In the genomic region with DNA sequence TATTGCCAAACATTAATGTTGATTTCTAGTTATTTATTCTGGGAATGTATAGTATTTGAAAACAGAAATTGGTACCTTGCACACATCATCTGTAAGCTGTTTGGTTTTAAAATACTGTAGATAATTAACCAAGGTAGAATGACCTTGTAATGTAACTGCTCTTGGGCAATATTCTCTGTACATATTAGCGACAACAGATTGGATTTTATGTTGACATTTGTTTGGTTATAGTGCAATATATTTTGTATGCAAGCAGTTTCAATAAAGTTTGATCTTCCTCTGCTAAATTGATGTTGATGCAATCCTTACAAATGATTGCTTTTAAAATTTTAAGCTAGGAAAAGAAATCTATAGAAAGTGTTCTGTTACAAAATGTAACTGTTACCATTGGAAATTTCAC, we compare ENCODE assay signal across 1 cellular context.
TF ChIP-seq lines count a peak whose summit lies in the region.

No MANE protein-coding gene starts in this region.

TF ChIP-seq in HepG2, 621 proteins besides CTCF, POLR2A, EP300 and RAD21 (continued from another document):
- TF ChIP-seq, protein P1, sequence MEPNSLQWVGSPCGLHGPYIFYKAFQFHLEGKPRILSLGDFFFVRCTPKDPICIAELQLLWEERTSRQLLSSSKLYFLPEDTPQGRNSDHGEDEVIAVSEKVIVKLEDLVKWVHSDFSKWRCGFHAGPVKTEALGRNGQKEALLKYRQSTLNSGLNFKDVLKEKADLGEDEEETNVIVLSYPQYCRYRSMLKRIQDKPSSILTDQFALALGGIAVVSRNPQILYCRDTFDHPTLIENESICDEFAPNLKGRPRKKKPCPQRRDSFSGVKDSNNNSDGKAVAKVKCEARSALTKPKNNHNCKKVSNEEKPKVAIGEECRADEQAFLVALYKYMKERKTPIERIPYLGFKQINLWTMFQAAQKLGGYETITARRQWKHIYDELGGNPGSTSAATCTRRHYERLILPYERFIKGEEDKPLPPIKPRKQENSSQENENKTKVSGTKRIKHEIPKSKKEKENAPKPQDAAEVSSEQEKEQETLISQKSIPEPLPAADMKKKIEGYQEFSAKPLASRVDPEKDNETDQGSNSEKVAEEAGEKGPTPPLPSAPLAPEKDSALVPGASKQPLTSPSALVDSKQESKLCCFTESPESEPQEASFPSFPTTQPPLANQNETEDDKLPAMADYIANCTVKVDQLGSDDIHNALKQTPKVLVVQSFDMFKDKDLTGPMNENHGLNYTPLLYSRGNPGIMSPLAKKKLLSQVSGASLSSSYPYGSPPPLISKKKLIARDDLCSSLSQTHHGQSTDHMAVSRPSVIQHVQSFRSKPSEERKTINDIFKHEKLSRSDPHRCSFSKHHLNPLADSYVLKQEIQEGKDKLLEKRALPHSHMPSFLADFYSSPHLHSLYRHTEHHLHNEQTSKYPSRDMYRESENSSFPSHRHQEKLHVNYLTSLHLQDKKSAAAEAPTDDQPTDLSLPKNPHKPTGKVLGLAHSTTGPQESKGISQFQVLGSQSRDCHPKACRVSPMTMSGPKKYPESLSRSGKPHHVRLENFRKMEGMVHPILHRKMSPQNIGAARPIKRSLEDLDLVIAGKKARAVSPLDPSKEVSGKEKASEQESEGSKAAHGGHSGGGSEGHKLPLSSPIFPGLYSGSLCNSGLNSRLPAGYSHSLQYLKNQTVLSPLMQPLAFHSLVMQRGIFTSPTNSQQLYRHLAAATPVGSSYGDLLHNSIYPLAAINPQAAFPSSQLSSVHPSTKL (CRISPR knock-in tag; IDR thresholded peaks at IDR 0.05) = peak; percentile 70
- TF ChIP-seq HMG20B (CRISPR knock-in tag; conservative IDR thresholded peaks at IDR 0.05) = no peak
- peak; percentile 66; the same call in 1 of the 2 replicates for TF ChIP-seq GATAD2A (CRISPR knock-in tag; IDR thresholded peaks at IDR 0.05)
- TF ChIP-seq ZNF44 (CRISPR knock-in tag; IDR thresholded peaks at IDR 0.05) = no peak
- TF ChIP-seq, protein P2, sequence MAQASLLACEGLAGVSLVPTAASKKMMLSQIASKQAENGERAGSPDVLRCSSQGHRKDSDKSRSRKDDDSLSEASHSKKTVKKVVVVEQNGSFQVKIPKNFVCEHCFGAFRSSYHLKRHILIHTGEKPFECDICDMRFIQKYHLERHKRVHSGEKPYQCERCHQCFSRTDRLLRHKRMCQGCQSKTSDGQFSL (CRISPR knock-in tag; IDR thresholded peaks at IDR 0.05) = no peak
- TF ChIP-seq SAP130 (CRISPR knock-in tag; IDR thresholded peaks at IDR 0.05; ENCODE audit: low read depth) = no peak
- TF ChIP-seq SP5 (CRISPR knock-in tag; IDR thresholded peaks at IDR 0.05; ENCODE audit: borderline replicate concordance, low read depth) = no peak
- TF ChIP-seq CC2D1A (CRISPR knock-in tag; IDR thresholded peaks at IDR 0.05) = no peak
- no peak for TF ChIP-seq DPF2 (CRISPR knock-in tag; IDR thresholded peaks at IDR 0.05; ENCODE audit: borderline replicate concordance, low read depth)
- no peak for TF ChIP-seq NFYB (CRISPR knock-in tag; IDR thresholded peaks at IDR 0.05)
- no peak for TF ChIP-seq TBX2 (CRISPR knock-in tag; IDR thresholded peaks at IDR 0.05; ENCODE audit: borderline replicate concordance)
- no peak for TF ChIP-seq ZNF75D (CRISPR knock-in tag; IDR thresholded peaks at IDR 0.05; ENCODE audit: borderline replicate concordance)
- TF ChIP-seq, protein P3, sequence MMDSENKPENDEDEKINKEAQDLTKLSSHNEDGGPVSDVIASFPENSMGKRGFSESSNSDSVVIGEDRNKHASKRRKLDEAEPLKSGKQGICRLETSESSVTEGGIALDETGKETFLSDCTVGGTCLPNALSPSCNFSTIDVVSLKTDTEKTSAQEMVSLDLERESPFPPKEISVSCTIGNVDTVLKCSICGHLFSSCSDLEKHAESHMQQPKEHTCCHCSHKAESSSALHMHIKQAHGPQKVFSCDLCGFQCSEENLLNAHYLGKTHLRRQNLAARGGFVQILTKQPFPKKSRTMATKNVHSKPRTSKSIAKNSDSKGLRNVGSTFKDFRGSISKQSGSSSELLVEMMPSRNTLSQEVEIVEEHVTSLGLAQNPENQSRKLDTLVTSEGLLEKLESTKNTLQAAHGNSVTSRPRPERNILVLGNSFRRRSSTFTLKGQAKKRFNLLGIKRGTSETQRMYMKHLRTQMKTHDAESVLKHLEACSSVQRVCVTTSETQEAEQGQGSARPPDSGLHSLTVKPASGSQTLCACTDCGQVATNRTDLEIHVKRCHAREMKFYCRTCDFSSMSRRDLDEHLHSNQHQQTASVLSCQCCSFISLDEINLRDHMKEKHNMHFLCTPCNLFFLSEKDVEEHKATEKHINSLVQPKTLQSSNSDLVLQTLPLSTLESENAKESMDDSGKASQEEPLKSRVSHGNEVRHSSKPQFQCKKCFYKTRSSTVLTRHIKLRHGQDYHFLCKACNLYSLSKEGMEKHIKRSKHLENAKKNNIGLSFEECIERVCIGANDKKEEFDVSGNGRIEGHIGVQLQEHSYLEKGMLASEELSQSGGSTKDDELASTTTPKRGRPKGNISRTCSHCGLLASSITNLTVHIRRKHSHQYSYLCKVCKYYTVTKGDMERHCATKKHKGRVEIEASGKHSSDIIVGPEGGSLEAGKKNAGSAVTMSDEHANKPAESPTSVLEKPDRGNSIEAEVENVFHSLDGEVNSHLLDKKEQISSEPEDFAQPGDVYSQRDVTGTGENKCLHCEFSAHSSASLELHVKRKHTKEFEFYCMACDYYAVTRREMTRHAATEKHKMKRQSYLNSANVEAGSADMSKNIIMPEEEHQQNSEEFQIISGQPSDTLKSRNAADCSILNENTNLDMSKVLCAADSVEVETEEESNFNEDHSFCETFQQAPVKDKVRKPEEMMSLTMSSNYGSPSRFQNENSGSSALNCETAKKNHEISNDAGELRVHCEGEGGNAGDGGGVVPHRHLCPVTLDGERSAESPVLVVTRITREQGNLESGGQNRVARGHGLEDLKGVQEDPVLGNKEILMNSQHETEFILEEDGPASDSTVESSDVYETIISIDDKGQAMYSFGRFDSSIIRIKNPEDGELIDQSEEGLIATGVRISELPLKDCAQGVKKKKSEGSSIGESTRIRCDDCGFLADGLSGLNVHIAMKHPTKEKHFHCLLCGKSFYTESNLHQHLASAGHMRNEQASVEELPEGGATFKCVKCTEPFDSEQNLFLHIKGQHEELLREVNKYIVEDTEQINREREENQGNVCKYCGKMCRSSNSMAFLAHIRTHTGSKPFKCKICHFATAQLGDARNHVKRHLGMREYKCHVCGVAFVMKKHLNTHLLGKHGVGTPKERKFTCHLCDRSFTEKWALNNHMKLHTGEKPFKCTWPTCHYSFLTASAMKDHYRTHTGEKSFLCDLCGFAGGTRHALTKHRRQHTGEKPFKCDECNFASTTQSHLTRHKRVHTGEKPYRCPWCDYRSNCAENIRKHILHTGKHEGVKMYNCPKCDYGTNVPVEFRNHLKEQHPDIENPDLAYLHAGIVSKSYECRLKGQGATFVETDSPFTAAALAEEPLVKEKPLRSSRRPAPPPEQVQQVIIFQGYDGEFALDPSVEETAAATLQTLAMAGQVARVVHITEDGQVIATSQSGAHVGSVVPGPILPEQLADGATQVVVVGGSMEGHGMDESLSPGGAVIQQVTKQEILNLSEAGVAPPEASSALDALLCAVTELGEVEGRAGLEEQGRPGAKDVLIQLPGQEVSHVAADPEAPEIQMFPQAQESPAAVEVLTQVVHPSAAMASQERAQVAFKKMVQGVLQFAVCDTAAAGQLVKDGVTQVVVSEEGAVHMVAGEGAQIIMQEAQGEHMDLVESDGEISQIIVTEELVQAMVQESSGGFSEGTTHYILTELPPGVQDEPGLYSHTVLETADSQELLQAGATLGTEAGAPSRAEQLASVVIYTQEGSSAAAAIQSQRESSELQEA (CRISPR knock-in tag; IDR thresholded peaks at IDR 0.05; ENCODE audit: not compliant biosample characterization) = no peak
- no peak for TF ChIP-seq ARNT2 (CRISPR knock-in tag; IDR thresholded peaks at IDR 0.05; ENCODE audit: low read depth)
- no peak for TF ChIP-seq ZNF20 (CRISPR knock-in tag; IDR thresholded peaks at IDR 0.05)
- TF ChIP-seq ZNF260 (CRISPR knock-in tag; IDR thresholded peaks at IDR 0.05; ENCODE audit: borderline replicate concordance, low read depth) = no peak
- no peak for TF ChIP-seq ZZZ3 (CRISPR knock-in tag; IDR thresholded peaks at IDR 0.05; ENCODE audit: borderline replicate concordance)
- TF ChIP-seq, protein P4, sequence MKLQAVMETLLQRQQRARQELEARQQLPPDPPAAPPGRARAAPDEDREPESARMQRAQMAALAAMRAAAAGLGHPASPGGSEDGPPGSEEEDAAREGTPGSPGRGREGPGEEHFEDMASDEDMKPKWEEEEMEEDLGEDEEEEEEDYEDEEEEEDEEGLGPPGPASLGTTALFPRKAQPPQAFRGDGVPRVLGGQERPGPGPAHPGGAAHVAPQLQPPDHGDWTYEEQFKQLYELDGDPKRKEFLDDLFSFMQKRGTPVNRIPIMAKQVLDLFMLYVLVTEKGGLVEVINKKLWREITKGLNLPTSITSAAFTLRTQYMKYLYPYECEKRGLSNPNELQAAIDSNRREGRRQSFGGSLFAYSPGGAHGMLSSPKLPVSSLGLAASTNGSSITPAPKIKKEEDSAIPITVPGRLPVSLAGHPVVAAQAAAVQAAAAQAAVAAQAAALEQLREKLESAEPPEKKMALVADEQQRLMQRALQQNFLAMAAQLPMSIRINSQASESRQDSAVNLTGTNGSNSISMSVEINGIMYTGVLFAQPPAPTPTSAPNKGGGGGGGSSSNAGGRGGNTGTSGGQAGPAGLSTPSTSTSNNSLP (IDR thresholded peaks at IDR 0.05; ENCODE audit: low read depth, low read length) = peak; percentile 81
- TF ChIP-seq U2AF2 (IDR thresholded peaks at IDR 0.05; ENCODE audit: low read depth, low read length) = no peak
- TF ChIP-seq ZFP36L2 (CRISPR knock-in tag; IDR thresholded peaks at IDR 0.05) = no peak
- TF ChIP-seq ZBTB21 (CRISPR knock-in tag; IDR thresholded peaks at IDR 0.05) = no peak
- TF ChIP-seq PHF5A (CRISPR knock-in tag; IDR thresholded peaks at IDR 0.05; ENCODE audit: low read depth, unreplicated experiment) = no peak
- peak; percentile 13; the same call in 1 of the 2 replicates for TF ChIP-seq SOX5 (CRISPR knock-in tag; IDR thresholded peaks at IDR 0.05; ENCODE audit: borderline replicate concordance)
